ENCODE assay signal across 8 cellular contexts in the genomic region with DNA sequence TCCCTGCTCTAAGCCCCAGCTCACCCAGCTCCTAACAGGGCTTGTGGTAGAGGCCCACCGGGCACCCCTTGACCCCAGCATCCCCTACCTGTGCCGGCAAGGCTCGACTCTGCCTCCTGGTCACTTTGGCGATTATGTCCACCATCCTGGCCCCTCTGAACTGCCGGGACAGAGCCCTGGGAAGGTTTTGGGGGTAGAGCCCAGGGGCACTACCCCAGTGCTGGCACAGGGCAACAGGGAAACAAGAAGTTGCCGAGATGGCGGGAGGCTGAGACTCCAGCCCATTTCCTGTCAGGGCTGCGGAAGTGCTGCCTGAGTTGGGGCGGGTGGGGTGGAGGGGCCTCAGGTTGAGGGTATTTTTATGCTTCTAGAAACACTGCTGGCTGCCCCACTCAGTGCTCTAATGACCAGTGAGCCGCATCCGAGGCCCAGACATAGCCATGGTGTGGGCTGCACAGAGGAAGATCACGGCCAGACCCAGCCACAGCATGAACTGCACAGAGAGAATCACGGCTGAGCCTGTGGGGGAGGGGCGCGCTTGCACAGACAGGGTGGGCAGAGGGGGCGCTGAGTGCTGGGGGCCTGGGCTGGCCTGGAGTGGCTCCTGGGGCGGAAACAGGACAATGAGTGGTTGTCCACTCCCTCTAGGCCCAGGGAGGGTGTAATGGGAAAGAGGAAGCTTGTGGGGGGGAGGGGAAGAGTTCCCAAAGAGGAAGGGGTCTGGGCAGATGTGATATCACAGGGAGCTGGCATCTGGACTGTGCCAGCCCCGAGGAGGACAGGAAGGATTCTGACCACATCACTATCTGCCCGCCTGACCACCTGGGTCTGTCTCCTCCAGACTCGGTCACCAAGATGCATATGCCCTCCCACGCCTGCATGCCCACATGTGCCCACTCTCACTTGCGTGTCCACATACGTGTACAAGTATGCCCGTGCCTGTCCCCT. TPM values are rescaled to one million over a fixed set of nuclear protein-coding genes. Genes with fewer than 3 reads are reported as not detected.
DNase-seq lines count a peak whose midpoint lies in the region; ATAC-seq and TF ChIP-seq lines count a peak whose summit lies in the region.

No MANE protein-coding gene starts in this region.

- no peaks in the 10 kb centered on the region for H3K9me3 Mint-ChIP-seq in activated naive CD8-positive, alpha-beta T cell treated with anti-CD3 and anti-CD28 coated beads, Interleukin-2, amount 10 ng/mL, durations not matched to agents 7 days and 5 days
- peaks cover 0 to 2% (median 0%) of the 10 kb centered on the region in 11 donors for H3K9me3 Mint-ChIP-seq in naive thymus-derived CD4-positive, alpha-beta T cell

- ATAC-seq in GM18502 (IDR thresholded peaks at IDR 0.05; ENCODE audit: poor library complexity, unreplicated experiment) (peak; percentile 43), upper lobe of right lung (peak; percentile 40), HG02973 (IDR thresholded peaks at IDR 0.05; ENCODE audit: unreplicated experiment) (no peak), HG03280 (IDR thresholded peaks at IDR 0.05; ENCODE audit: unreplicated experiment) (no peak)
- peak; percentile 79 for ATAC-seq in activated naive CD8-positive, alpha-beta T cell treated with anti-CD3 and anti-CD28 coated beads, Interleukin-2, amount 10 ng/mL, durations not matched to agents 7 days and 5 days (ENCODE audit: low read depth)
- ATAC-seq in naive thymus-derived CD4-positive, alpha-beta T cell: peak; percentile 79

- peaks cover 0 to 17% (median 0%) of the 10 kb centered on the region in 3 experiments for H3K36me3 ChIP-seq in naive thymus-derived CD4-positive, alpha-beta T cell (ENCODE audit: control insufficient read depth in 2 of 3, insufficient read depth in 3 of 3, low read length in 3 of 3)
- peaks cover 5% of the 10 kb centered on the region for H3K36me3 ChIP-seq in upper lobe of right lung

- H3K36me3 Mint-ChIP-seq in activated naive CD8-positive, alpha-beta T cell treated with anti-CD3 and anti-CD28 coated beads, Interleukin-2, amount 10 ng/mL, durations not matched to agents 7 days and 5 days: peaks cover 21% of the 10 kb centered on the region
- peaks cover 3 to 11% (median 7%) of the 10 kb centered on the region in 5 donors for H3K36me3 Mint-ChIP-seq in naive thymus-derived CD4-positive, alpha-beta T cell

- H3K27me3 ChIP-seq in naive thymus-derived CD4-positive, alpha-beta T cell (ENCODE audit: control insufficient read depth in 2 of 2, insufficient read depth in 2 of 2, low read length in 2 of 2): no peaks in the 10 kb centered on the region
- no peaks in the 10 kb centered on the region for H3K27me3 ChIP-seq in upper lobe of right lung

- intact Hi-C loops in naive thymus-derived CD4-positive, alpha-beta T cell (cut with micrococcal nuclease): loop anchor here (2.0 kb wide), 2 partner anchors 18 to 512 kb away; a partner anchor contains a TSS
- intact Hi-C loops in upper lobe of right lung (cut with DNase I): no loop called here

- POLR2A ChIA-PET in activated naive CD8-positive, alpha-beta T cell treated with anti-CD3 and anti-CD28 coated beads, Interleukin-2, amount 10 ng/mL, durations not matched to agents 7 days and 5 days (lab: Charles Lee): interaction anchor here (0.6 to 2.2 kb wide), 10 partner anchors 12 to 261 kb away, joined by 3 to 10 read pairs (median 4); a partner anchor contains a TSS
- POLR2A ChIA-PET in naive thymus-derived CD4-positive, alpha-beta T cell (lab: Charles Lee): interaction anchor here (0.5 to 1.7 kb wide), 6 partner anchors 23 to 657 kb away, joined by 3 to 6 read pairs (median 3); a partner anchor contains a TSS

- DNase-seq in SKM-1 (lab: John Stamatoyannopoulos, UW; ENCODE audit: unreplicated experiment) (peak; percentile 42), upper lobe of right lung (no peak), NCI-H2081 (lab: John Stamatoyannopoulos, UW) (no peak)
- peak; percentile 72 for DNase-seq in activated naive CD8-positive, alpha-beta T cell treated with anti-CD3 and anti-CD28 coated beads, Interleukin-2, amount 10 ng/mL, durations not matched to agents 7 days and 5 days
- DNase-seq in naive thymus-derived CD4-positive, alpha-beta T cell: peak in 8 of 9 donors; percentile 55 to 66 (median 60)

- H3K4me1 ChIP-seq in naive thymus-derived CD4-positive, alpha-beta T cell (ENCODE audit: control insufficient read depth in 2 of 2, insufficient read depth in 2 of 2, low read length in 2 of 2): peaks cover 29 to 45% of the 10 kb centered on the region in 2 donors
- peaks cover 71% of the 10 kb centered on the region for H3K4me1 ChIP-seq in upper lobe of right lung

- no peak for TF ChIP-seq CTCF in upper lobe of right lung (IDR thresholded peaks at IDR 0.05)

- H3K9me3 ChIP-seq in naive thymus-derived CD4-positive, alpha-beta T cell (ENCODE audit: control insufficient read depth in 2 of 3, low read length in 3 of 3): no peaks in the 10 kb centered on the region
- no peaks in the 10 kb centered on the region for H3K9me3 ChIP-seq in upper lobe of right lung

- peaks cover 48% of the 10 kb centered on the region for H3K4me1 Mint-ChIP-seq in activated naive CD8-positive, alpha-beta T cell treated with anti-CD3 and anti-CD28 coated beads, Interleukin-2, amount 10 ng/mL, durations not matched to agents 7 days and 5 days
- peaks cover 40 to 63% (median 60%) of the 10 kb centered on the region in 7 donors for H3K4me1 Mint-ChIP-seq in naive thymus-derived CD4-positive, alpha-beta T cell

- peak overlapping the region; percentile 99 for H3K4me3 Mint-ChIP-seq in activated naive CD8-positive, alpha-beta T cell treated with anti-CD3 and anti-CD28 coated beads, Interleukin-2, amount 10 ng/mL, durations not matched to agents 7 days and 5 days
- peak overlapping the region; percentile 97 to 100 (median 99) for H3K4me3 Mint-ChIP-seq in naive thymus-derived CD4-positive, alpha-beta T cell

- H3K27ac Mint-ChIP-seq in activated naive CD8-positive, alpha-beta T cell treated with anti-CD3 and anti-CD28 coated beads, Interleukin-2, amount 10 ng/mL, durations not matched to agents 7 days and 5 days: peak overlapping the region; percentile 98
- H3K27ac Mint-ChIP-seq in naive thymus-derived CD4-positive, alpha-beta T cell: peak overlapping the region; percentile 96 to 99 (median 99)

- H3K27me3 Mint-ChIP-seq in activated naive CD8-positive, alpha-beta T cell treated with anti-CD3 and anti-CD28 coated beads, Interleukin-2, amount 10 ng/mL, durations not matched to agents 7 days and 5 days: no peaks in the 10 kb centered on the region
- no peaks in the 10 kb centered on the region for H3K27me3 Mint-ChIP-seq in naive thymus-derived CD4-positive, alpha-beta T cell

- peak overlapping the region; percentile 94 for H3K27ac ChIP-seq in naive thymus-derived CD4-positive, alpha-beta T cell (ENCODE audit: low read depth, low read length)
- peak overlapping the region; percentile 79 for H3K27ac ChIP-seq in upper lobe of right lung

- CTCF ChIA-PET in naive thymus-derived CD4-positive, alpha-beta T cell (lab: Charles Lee): interaction anchor here (0.8 to 1.2 kb wide), 2 partner anchors 17 to 25 kb away, joined by 3 to 5 read pairs; no protein-coding TSS in a partner anchor

- H3K4me3 ChIP-seq in naive thymus-derived CD4-positive, alpha-beta T cell (ENCODE audit: low read length): peak overlapping the region; percentile 96
- peak overlapping the region; percentile 50 for H3K4me3 ChIP-seq in upper lobe of right lung

RNA-seq across cellular contexts. Expression of a gene that starts 22.3 kb away (rescaled TPM):
- 100 to 1,000 TPM in 1 of 2 experiments, 10 to 100 TPM in 1; 99.8 to 114 TPM for total RNA-seq in activated naive CD8-positive, alpha-beta T cell treated with anti-CD3 and anti-CD28 coated beads, Interleukin-2, amount 10 ng/mL, durations not matched to agents 7 days and 5 days
- total RNA-seq in naive thymus-derived CD4-positive, alpha-beta T cell: 100 to 1,000 TPM in 3 of 5 experiments, 10 to 100 TPM in 2; 53.4 to 126 (median 109) TPM
- 10 to 100 TPM; 20.1 to 38.9 TPM for polyA plus RNA-seq in naive thymus-derived CD4-positive, alpha-beta T cell
- 73.8 TPM for total RNA-seq in upper lobe of right lung

Comparison
In these comparisons a context has a peak if more than half of its experiments do, and no peak if none do; other contexts are left out.
1. ATAC-seq: peak in GM18502 (single experiment), activated naive CD8-positive, alpha-beta T cell treated with anti-CD3 and anti-CD28 coated beads, Interleukin-2, amount 10 ng/mL, durations not matched to agents 7 days and 5 days (single experiment), naive thymus-derived CD4-positive, alpha-beta T cell (single experiment) and upper lobe of right lung (single experiment); none in HG02973 (single experiment) and HG03280 (single experiment).
2. DNase-seq: peak in SKM-1 (single experiment), activated naive CD8-positive, alpha-beta T cell treated with anti-CD3 and anti-CD28 coated beads, Interleukin-2, amount 10 ng/mL, durations not matched to agents 7 days and 5 days (single experiment) and naive thymus-derived CD4-positive, alpha-beta T cell (8 of 9); none in upper lobe of right lung (single experiment) and NCI-H2081 (0 of 2).